ENCODE assay signal across 8 cellular contexts in genomic region chr16:30628628-30629342, GRCh38. TPM values are rescaled to one million over a fixed set of nuclear protein-coding genes. Genes with fewer than 3 reads are reported as not detected.
DNase-seq lines count a peak whose midpoint lies in the region; ATAC-seq, FAIRE-seq and TF ChIP-seq lines count a peak whose summit lies in the region.

No MANE protein-coding gene starts in this region.

- H3K9me3 Mint-ChIP-seq in astrocyte (ENCODE audit: unreplicated experiment): peaks cover 1% of the 10 kb centered on the region

- peak overlapping the region; percentile 83 for H2AFZ ChIP-seq in astrocyte (ENCODE audit: low read depth, low read length)
- peak overlapping the region; percentile 94 for H2AFZ ChIP-seq in smooth muscle cell (ENCODE audit: low read depth)

- no peak for ATAC-seq in HG02588 (IDR thresholded peaks at IDR 0.05; ENCODE audit: unreplicated experiment)

- peak; percentile 92 for TF ChIP-seq CTCF in 22Rv1 (IDR thresholded peaks at IDR 0.05)
- TF ChIP-seq CTCF in GM13976 (IDR thresholded peaks at IDR 0.05; ENCODE audit: borderline replicate concordance, control extremely low read depth, extremely low read depth, insufficient read depth, missing control alignments): peak; percentile 83
- TF ChIP-seq CTCF in astrocyte (IDR thresholded peaks at IDR 0.05; ENCODE audit: insufficient read depth, low read depth, low read length): peak; percentile 88
- TF ChIP-seq CTCF in smooth muscle cell (IDR thresholded peaks at IDR 0.05; ENCODE audit: borderline replicate concordance, insufficient read depth, poor library complexity, severe bottlenecking): peak; percentile 82

- no peaks in the 10 kb centered on the region for H3K36me3 Mint-ChIP-seq in astrocyte (ENCODE audit: low read depth, unreplicated experiment)

- no peaks in the 10 kb centered on the region for H3K36me3 ChIP-seq in astrocyte (ENCODE audit: insufficient read depth, low read length)
- no peaks in the 10 kb centered on the region for H3K36me3 ChIP-seq in smooth muscle cell (ENCODE audit: low read depth)

- in situ Hi-C loops in GM13976 (cut with MboI; ENCODE audit: low sequenced_read_pairs, unreplicated experiment): no loop called here

- H3K27me3 Mint-ChIP-seq in astrocyte (ENCODE audit: low read depth, unreplicated experiment): peaks cover 4% of the 10 kb centered on the region

- no peak for FAIRE-seq in astrocyte (lab: Jason Lieb, UNC)

- 48% methylated on average over 15 of the region's 15 CpGs for WGBS in smooth muscle cell (ENCODE audit: low lambda C conversion rate)

- H3K9me3 ChIP-seq in astrocyte (ENCODE audit: insufficient read depth, low read depth, low read length) (no peaks in the 10 kb centered on the region), smooth muscle cell (replicated peaks; ENCODE audit: low read depth) (no peaks in the 10 kb centered on the region)

- H3K4me1 ChIP-seq in astrocyte (ENCODE audit: insufficient read depth, low read length) (no peaks in the 10 kb centered on the region), smooth muscle cell (ENCODE audit: low read depth) (no peaks in the 10 kb centered on the region)

- peak; percentile 78 for DNase-seq in GM13976 (ENCODE audit: low spot score)
- DNase-seq in NCI-H187 treated with DMSO at 0.1 percent for 48 hours (lab: John Stamatoyannopoulos, UW): peak; percentile 29
- peak; percentile 88 for DNase-seq in T-helper 9 cell
- peak; percentile 22 for DNase-seq in astrocyte (ENCODE audit: low read depth)
- peak; percentile 79 for DNase-seq in iPS-NIHi11 (ENCODE audit: low spot score)
- DNase-seq in smooth muscle cell (lab: John Stamatoyannopoulos, UW; ENCODE audit: unreplicated experiment): peak; percentile 47

- H3K4me1 Mint-ChIP-seq in astrocyte (ENCODE audit: low read depth, unreplicated experiment): no peaks in the 10 kb centered on the region

- no peaks in the 10 kb centered on the region for H3F3A ChIP-seq in smooth muscle cell (ENCODE audit: low read depth)

- no peak overlapping the region for H3K9ac ChIP-seq in astrocyte (ENCODE audit: low read length)
- H3K9ac ChIP-seq in smooth muscle cell (ENCODE audit: low read depth): no peak overlapping the region

- H4K20me1 ChIP-seq in astrocyte (ENCODE audit: insufficient read depth, low read length) (no peaks in the 10 kb centered on the region), smooth muscle cell (ENCODE audit: low read depth) (no peaks in the 10 kb centered on the region)

- no peak overlapping the region for H3K27ac ChIP-seq in 22Rv1
- no peak overlapping the region for H3K27ac ChIP-seq in astrocyte (ENCODE audit: low read depth, low read length)
- H3K27ac ChIP-seq in smooth muscle cell (ENCODE audit: low read depth): no peak overlapping the region

- no peak overlapping the region for H3K27ac Mint-ChIP-seq in astrocyte (ENCODE audit: unreplicated experiment)

- no peak overlapping the region for H3K4me3 Mint-ChIP-seq in astrocyte (ENCODE audit: unreplicated experiment)

- no peak overlapping the region for H3K4me3 ChIP-seq in astrocyte (ENCODE audit: insufficient read depth, low read depth, low read length)
- peak overlapping the region; percentile 25 for H3K4me3 ChIP-seq in smooth muscle cell

- H3K27me3 ChIP-seq in astrocyte (ENCODE audit: insufficient read depth, low read length) (no peaks in the 10 kb centered on the region), smooth muscle cell (ENCODE audit: low read depth) (no peaks in the 10 kb centered on the region)

- H3K79me2 ChIP-seq in astrocyte (ENCODE audit: insufficient read depth, low read length) (no peaks in the 10 kb centered on the region), smooth muscle cell (ENCODE audit: low read depth) (no peaks in the 10 kb centered on the region)

- H3K4me2 ChIP-seq in astrocyte (ENCODE audit: low read length) (peak overlapping the region; percentile 50), smooth muscle cell (peak overlapping the region; percentile 71)

RNA-seq across cellular contexts. Expression of gene ZNF689, which starts 18.6 kb away (rescaled TPM):
- total RNA-seq in astrocyte: 7.5 and 7.9 TPM in 2 replicates
- total RNA-seq in smooth muscle cell: 9.9 and 10.0 TPM in 2 replicates
- polyA plus RNA-seq in smooth muscle cell: 8.2 and 10.6 TPM in 2 replicates

RNA-seq across cellular contexts. Expression of gene PRR14, which starts 22.0 kb away (rescaled TPM):
- total RNA-seq in astrocyte (27.3 and 32.1 TPM in 2 replicates), smooth muscle cell (7.4 and 22.0 TPM in 2 replicates)
- polyA plus RNA-seq in smooth muscle cell: 16.7 and 26.1 TPM in 2 replicates

RNA-seq across cellular contexts. Expression of gene FBRS, which starts 29.4 kb away (rescaled TPM):
- total RNA-seq in astrocyte (69.3 and 75.0 TPM in 2 replicates), smooth muscle cell (18.3 and 22.3 TPM in 2 replicates)
- 21.9 and 25.0 TPM in 2 replicates for polyA plus RNA-seq in smooth muscle cell

RNA-seq across cellular contexts. Expression of gene ZNF785, which starts 43.3 kb away (rescaled TPM):
- total RNA-seq in astrocyte: 9.3 and 9.7 TPM in 2 replicates
- total RNA-seq in smooth muscle cell: 8.1 and 12.9 TPM in 2 replicates
- 3.8 and 6.8 TPM in 2 replicates for polyA plus RNA-seq in smooth muscle cell

RNA-seq across cellular contexts. Expression of gene ZNF688, which starts 57.3 kb away (rescaled TPM):
- total RNA-seq in astrocyte (5.4 and 5.9 TPM in 2 replicates), smooth muscle cell (6.2 and 6.9 TPM in 2 replicates)
- polyA plus RNA-seq in smooth muscle cell: 16.4 and 16.8 TPM in 2 replicates

Comparison
In these comparisons a context has a peak if more than half of its experiments do, and no peak if none do; other contexts are left out.
1. DNase-seq: peak in every context shown above with its lines; median percentile 88 in T-helper 9 cell; 79 in iPS-NIHi11; 78 in GM13976; 47 in smooth muscle cell; 29 in NCI-H187 treated with DMSO at 0.1 percent for 48 hours; 22 in astrocyte.